Comparison of ENCODE assay signal across 24 cellular contexts in the genomic region with DNA sequence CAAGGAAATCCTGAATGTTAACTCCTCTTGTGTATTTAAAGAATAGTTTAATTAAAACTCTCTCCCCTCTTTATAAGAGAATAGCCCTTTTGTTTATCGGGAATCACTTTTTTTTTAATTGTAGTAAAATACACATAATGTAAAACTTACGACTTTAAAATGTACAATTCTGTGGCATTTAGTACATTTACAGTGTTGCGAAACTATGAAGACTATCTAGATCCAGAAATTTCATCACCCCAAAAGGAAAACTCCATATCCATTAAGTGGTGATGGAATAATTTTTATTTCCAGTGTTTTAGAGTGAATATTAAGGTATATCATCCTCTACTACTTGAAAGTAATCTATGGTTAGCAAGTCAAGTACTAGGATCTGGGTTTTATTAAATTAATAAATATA. TPM values are rescaled to one million over a fixed set of nuclear protein-coding genes. Genes with fewer than 3 reads are reported as not detected.
"Had no signal": no experiment of that assay in that cellular context is flagged by ENCODE, and none has a peak within 500 bp of the region (broad histone marks: within the 10 kb centered on the region; RNA-seq: fewer than 3 reads in every experiment).

No MANE protein-coding gene starts in this region.

- H3K27me3 ChIP-seq: esophagus muscularis mucosa, hepatocyte, ovary, testis, transverse colon had no signal

- H3K27ac ChIP-seq: esophagus muscularis mucosa, hepatocyte, left ventricle myocardium inferior, ovary, testis, transverse colon had no signal

- DNase-seq: activated CD4-positive, alpha-beta memory T cell treated with anti-CD3 and anti-CD28 coated beads for 36 hours; activated CD4-positive, alpha-beta T cell treated with anti-CD3 and anti-CD28 coated beads, Interleukin-2, amount 10 ng/mL, durations not matched to agents 24 days and 14 days; activated CD4-positive, CD25-positive, alpha-beta regulatory T cell treated with anti-CD3 and anti-CD28 coated beads, Interleukin-2, amount 50 U/mL, for 72 hours; activated CD8-positive, alpha-beta memory T cell treated with anti-CD3 and anti-CD28 coated beads, Interleukin-2, amount 50 U/mL, for 48 hours; activated gamma-delta T cell; activated naive CD4-positive, alpha-beta T cell treated with anti-CD3 and anti-CD28 coated beads, Interleukin-2, amount 10 ng/mL, durations not matched to agents 7 days and 5 days; activated naive CD8-positive, alpha-beta T cell treated with anti-CD3 and anti-CD28 coated beads, Interleukin-2, amount 10 ng/mL, durations not matched to agents 7 days and 5 days; activated T-cell treated with anti-CD3 and anti-CD28 coated beads, Interleukin-2, amount 50 U/mL, for 24 hours; amygdala; glutamatergic neuron; islet precursor cell; left ventricle myocardium inferior; midbrain; naive thymus-derived CD4-positive, alpha-beta T cell; ovary; right cardiac atrium; stimulated activated CD4-positive, alpha-beta T cell treated with anti-CD3 and anti-CD28 coated beads, Interleukin-2, amount 100 ng/mL, for 48 hours; stimulated activated naive CD8-positive, alpha-beta T cell treated with anti-CD3 and anti-CD28 coated beads, Interleukin-15, Interleukin-2, amounts not matched to agents 100 U/mL and 50 U/mL, for 24 hours; T-helper 17 cell; T1000; testis; transverse colon had no signal

- H3K4me2 ChIP-seq: hepatocyte had no signal

- ATAC-seq: naive thymus-derived CD4-positive, alpha-beta T cell; right cardiac atrium; stimulated activated naive CD8-positive, alpha-beta T cell treated with anti-CD3 and anti-CD28 coated beads, Interleukin-15, Interleukin-2, amounts not matched to agents 100 U/mL and 50 U/mL, for 24 hours; T-helper 17 cell had no signal

- H3K9me3 ChIP-seq: esophagus muscularis mucosa, left ventricle myocardium inferior, ovary, testis, transverse colon had no signal

- H2AFZ ChIP-seq: hepatocyte had no signal

- H3K79me2 ChIP-seq: hepatocyte had no signal

- H3K4me1 ChIP-seq: transverse colon had no signal

- H3K4me3 ChIP-seq: esophagus muscularis mucosa, hepatocyte, left ventricle myocardium inferior, ovary, testis, transverse colon had no signal

- H3K36me3 ChIP-seq: ovary had no signal

RNA-seq across cellular contexts. Expression of a gene that starts 49.5 kb away (rescaled TPM):
- polyA plus RNA-seq: naive thymus-derived CD4-positive, alpha-beta T cell had no signal

RNA-seq across cellular contexts. Expression of a gene that starts 57.7 kb away (rescaled TPM):
- total RNA-seq: left ventricle myocardium inferior, T-helper 17 cell had no signal
- polyA plus RNA-seq: naive thymus-derived CD4-positive, alpha-beta T cell; right cardiac atrium had no signal
